ENCODE assay signal across 14 cellular contexts in genomic region chr3:55090310-55090709, GRCh38.
A peak's percentile ranks its signal among the peaks of the same experiment; 100 is the strongest.
DNase-seq lines count a peak whose midpoint lies in the region; ATAC-seq, FAIRE-seq and TF ChIP-seq lines count a peak whose summit lies in the region.
"Had no signal": no experiment of that assay in that cellular context is flagged by ENCODE, and none has a peak within 500 bp of the region (broad histone marks: within the 10 kb centered on the region; RNA-seq: fewer than 3 reads in every experiment).

No MANE protein-coding gene starts in this region.

- H3K79me1 ChIP-seq in mesenchymal stem cell (replicated peaks; ENCODE audit: low read length, poor library complexity, severe bottlenecking): no peaks in the 10 kb centered on the region

- no peak overlapping the region for H3K14ac ChIP-seq in mesenchymal stem cell (ENCODE audit: low read length in 2 of 2)

- H3K23ac ChIP-seq in mesenchymal stem cell (ENCODE audit: low read length in 2 of 2): no peak overlapping the region

- H3K9me3 ChIP-seq in mesenchymal stem cell (ENCODE audit: control insufficient read depth, low read length): no peaks in the 10 kb centered on the region

- H2BK5ac ChIP-seq in mesenchymal stem cell (ENCODE audit: low read depth, low read length, poor library complexity, severe bottlenecking): no peak overlapping the region

- peak overlapping the region in 1 of 2 experiments; percentile 40 for H3K4ac ChIP-seq in mesenchymal stem cell (ENCODE audit: low read depth in 1 of 2, low read length in 2 of 2)

- no peak overlapping the region for H3K4me2 ChIP-seq in mesenchymal stem cell (ENCODE audit: low read length, poor library complexity, severe bottlenecking)

- no peak overlapping the region for H2AK5ac ChIP-seq in mesenchymal stem cell (ENCODE audit: low read length, severe bottlenecking)

- H3K18ac ChIP-seq in mesenchymal stem cell (ENCODE audit: low read depth in 1 of 2, low read length in 2 of 2): peak overlapping the region in 1 of 2 experiments; percentile 33

- H2BK12ac ChIP-seq in mesenchymal stem cell (ENCODE audit: low read length in 2 of 2): peak overlapping the region; percentile 0 to 91

- H3K27me3 ChIP-seq in bronchial epithelial cell (ENCODE audit: control insufficient read depth, insufficient read depth, low read length): no peaks in the 10 kb centered on the region
- no peaks in the 10 kb centered on the region for H3K27me3 ChIP-seq in mesenchymal stem cell (ENCODE audit: control insufficient read depth in 1 of 2, insufficient read depth in 1 of 2, low read length in 2 of 2)

- peak overlapping the region; percentile 5 for H4K91ac ChIP-seq in mesenchymal stem cell (ENCODE audit: low read length)

- no peak overlapping the region for H2BK15ac ChIP-seq in mesenchymal stem cell (ENCODE audit: low read depth, poor library complexity, severe bottlenecking)

- DNase-seq in HTR-8/SVneo (ENCODE audit: insufficient read length, low spot score) (no peak), bronchial epithelial cell (ENCODE audit: low read depth) (peak; percentile 1), mesenchymal stem cell (no peak), NCI-H2029 treated with DMSO at 0.1 percent for 48 hours (lab: John Stamatoyannopoulos, UW) (no peak)
- DNase-seq in stimulated activated naive CD4-positive, alpha-beta T cell treated with Interleukin-2 at 50 U/mL for 16 hours (lab: John Stamatoyannopoulos, UW): no peak
- DNase-seq: Calu3; CD4-positive, alpha-beta T cell; DMS 273 treated with DMSO at 0.1 percent for 48 hours; GOT3; H9 had no signal

- no peak overlapping the region for H2AFZ ChIP-seq in mesenchymal stem cell (ENCODE audit: low read depth, low read length)

- no peak overlapping the region for H3K9ac ChIP-seq in mesenchymal stem cell (ENCODE audit: low read length)

- H3K4me3 ChIP-seq in bronchial epithelial cell (ENCODE audit: low read depth, low read length) (no peak overlapping the region), mesenchymal stem cell (ENCODE audit: insufficient read depth in 1 of 2, low read depth in 1 of 2, low read length in 2 of 2) (no peak overlapping the region)
- H3K4me3 ChIP-seq: GM12878 had no signal

- H3K4me1 ChIP-seq in mesenchymal stem cell (ENCODE audit: control insufficient read depth, insufficient read depth, low read depth, low read length): peaks cover 2% of the 10 kb centered on the region

- no peak for ATAC-seq in GM21619 (IDR thresholded peaks at IDR 0.05; ENCODE audit: unreplicated experiment)
- ATAC-seq in GM18498 (IDR thresholded peaks at IDR 0.05; ENCODE audit: unreplicated experiment): no peak
- ATAC-seq: GM12878 had no signal

- no peak overlapping the region for H2BK120ac ChIP-seq in mesenchymal stem cell (ENCODE audit: low read depth, low read length)

- no peak overlapping the region for H4K8ac ChIP-seq in mesenchymal stem cell (ENCODE audit: low read length)

- no peak overlapping the region for H3K27ac ChIP-seq in mesenchymal stem cell (ENCODE audit: low read length, poor library complexity, severe bottlenecking)

- 71% methylated on average over 4 of the region's 5 CpGs for WGBS in mesenchymal stem cell

- H3K36me3 ChIP-seq in bronchial epithelial cell (ENCODE audit: control insufficient read depth, insufficient read depth, low read length): no peaks in the 10 kb centered on the region
- H3K36me3 ChIP-seq in mesenchymal stem cell (ENCODE audit: control insufficient read depth in 1 of 2, insufficient read depth in 2 of 2, low read depth in 1 of 2, low read length in 2 of 2): no peaks in the 10 kb centered on the region

- no peak for TF ChIP-seq CTCF in bronchial epithelial cell (IDR thresholded peaks at IDR 0.05; ENCODE audit: insufficient read depth, low read length, severe bottlenecking)

- FAIRE-seq in HTR-8/SVneo (lab: Jason Lieb, UNC) (peak; percentile 60), bronchial epithelial cell (lab: Jason Lieb, UNC) (no peak)
- FAIRE-seq: A204.1, GM12878 had no signal
